ENCODE assay signal across 8 cellular contexts in genomic region chr16:3819741-3820724, GRCh38.
DNase-seq lines count a peak whose midpoint lies in the region; ATAC-seq and TF ChIP-seq lines count a peak whose summit lies in the region.

No MANE protein-coding gene starts in this region.

- intact Hi-C loops in Right ventricle myocardium inferior (cut with DNase I) (loop anchor here (5.0 kb wide), 1 partner anchor 37 kb away; no protein-coding TSS in a partner anchor), cardiac septum (cut with DNase I) (loop anchor here (10.0 kb wide), 1 partner anchor 45 kb away; no protein-coding TSS in a partner anchor), prostate gland (cut with DNase I) (no loop called here)

- H3K27ac ChIP-seq in RWPE1 (peak overlapping the region; percentile 79), prostate gland (no peak overlapping the region)

- H3K4me1 ChIP-seq in prostate gland (replicated peaks) = peaks cover 14% of the 10 kb centered on the region

- H3K36me3 ChIP-seq in prostate gland = no peaks in the 10 kb centered on the region

- 22% methylated on average over 8 of the region's 8 CpGs for WGBS in prostate gland

- no peaks in the 10 kb centered on the region for H3K9me3 ChIP-seq in prostate gland

- CTCF ChIA-PET in RWPE1 (lab: Yijun Ruan, JAX) = no interaction called here

- TF ChIP-seq POLR2A in prostate gland (IDR thresholded peaks at IDR 0.05) = no peak

- TF ChIP-seq CTCF in RWPE1 (conservative IDR thresholded peaks at IDR 0.05; ENCODE audit: low read depth) (no peak), prostate gland (IDR thresholded peaks at IDR 0.05) (no peak)

- ATAC-seq in Right ventricle myocardium inferior = peak; percentile 84

- H3K4me3 ChIP-seq in prostate gland = no peak overlapping the region

- DNase-seq in Right ventricle myocardium inferior (ENCODE audit: missing footprints) = no peak
- no peak for DNase-seq in cardiac septum (ENCODE audit: low spot score)
- DNase-seq in RWPE1 (ENCODE audit: low spot score) = peak; percentile 82
- DNase-seq in fibroblast of gingiva (ENCODE audit: low read depth) = peak; percentile 83
- DNase-seq in prostate gland (ENCODE audit: low spot score) = peak; percentile 62
- DNase-seq in NK-92 (lab: John Stamatoyannopoulos, UW; ENCODE audit: unreplicated experiment) = no peak
- no peak for DNase-seq in cerebellar nuclear complex (lab: John Stamatoyannopoulos, UW)
- no peak for DNase-seq in NCI-H82 treated with DMSO at 0.1 percent for 48 hours (lab: John Stamatoyannopoulos, UW; ENCODE audit: unreplicated experiment)

- POLR2A ChIA-PET in RWPE1 (lab: Yijun Ruan, JAX; ENCODE audit: low non-redundant PET) = no interaction called here

- no peaks in the 10 kb centered on the region for H3K27me3 ChIP-seq in prostate gland (replicated peaks; ENCODE audit: insufficient read depth)

Comparison
In these comparisons a context has a peak if more than half of its experiments do, and no peak if none do; other contexts are left out.
1. DNase-seq: peak in RWPE1 (single experiment), fibroblast of gingiva (single experiment) and prostate gland (single experiment); none in Right ventricle myocardium inferior (single experiment), cardiac septum (single experiment), NK-92 (single experiment), cerebellar nuclear complex (0 of 2) and NCI-H82 treated with DMSO at 0.1 percent for 48 hours (single experiment).